ENCODE assay signal across 13 cellular contexts in the genomic region with DNA sequence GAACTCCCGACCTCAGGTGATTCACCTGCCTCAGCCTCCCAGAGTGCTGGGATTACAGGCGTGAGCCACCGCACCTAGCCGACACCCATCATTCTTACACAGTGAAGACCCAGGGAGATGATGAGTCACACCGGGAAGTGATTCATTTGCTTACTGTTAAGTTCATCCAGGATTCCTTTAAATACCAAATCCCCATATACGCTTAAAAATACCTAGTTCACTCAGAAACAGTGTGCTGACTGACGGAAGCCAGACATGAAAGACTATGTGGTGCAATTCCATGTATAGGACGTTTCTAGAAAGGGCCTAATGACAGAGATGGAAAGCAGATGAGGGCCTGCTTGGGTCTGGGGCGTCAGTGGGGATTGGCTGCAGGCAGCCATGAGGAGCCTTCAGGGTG.
A peak's percentile ranks its signal among the peaks of the same experiment; 100 is the strongest.
DNase-seq lines count a peak whose midpoint lies in the region; ATAC-seq and TF ChIP-seq lines count a peak whose summit lies in the region.
"Had no signal": no experiment of that assay in that cellular context is flagged by ENCODE, and none has a peak within 500 bp of the region (broad histone marks: within the 10 kb centered on the region; RNA-seq: fewer than 3 reads in every experiment).

No MANE protein-coding gene starts in this region.

- no peak for ATAC-seq in psoas muscle
- no peak for ATAC-seq in HG02678 (IDR thresholded peaks at IDR 0.05; ENCODE audit: unreplicated experiment)

- no peak for TF ChIP-seq CTCF in GM20000 (IDR thresholded peaks at IDR 0.05; ENCODE audit: extremely low read depth, missing control alignments)
- TF ChIP-seq CTCF in psoas muscle (IDR thresholded peaks at IDR 0.05), result no peak

- no peak overlapping the region for H3K4me3 ChIP-seq in psoas muscle

- H3K27ac ChIP-seq in psoas muscle, result no peak overlapping the region

- 79 to 84% (median 80%) methylated on average over 9 of the region's 9 CpGs for WGBS in psoas muscle, 3 donors

- no peaks in the 10 kb centered on the region for H3K9me3 ChIP-seq in psoas muscle

- no peaks in the 10 kb centered on the region for H3K27me3 ChIP-seq in psoas muscle (ENCODE audit: insufficient read depth in 3 of 3, low read length in 2 of 3)

- H3K4me1 ChIP-seq in psoas muscle, result no peaks in the 10 kb centered on the region

- in situ Hi-C loops in Caki2 (cut with HindIII; ENCODE audit: low pct_unique_long_range_greater_than_20kb, low sequenced_read_pairs), result no loop called here

- no peaks in the 10 kb centered on the region for H3K36me3 ChIP-seq in psoas muscle (ENCODE audit: insufficient read depth in 1 of 2, low read depth in 1 of 2)

- peak; percentile 45 for DNase-seq in Caki2 (ENCODE audit: low read depth)
- peak; percentile 51 for DNase-seq in HPDE6-E6E7 (ENCODE audit: extremely low spot score)
- DNase-seq in amniotic epithelial cell (ENCODE audit: low read depth), result peak; percentile 96
- peak; percentile 72 for DNase-seq in islet precursor cell
- no peak for DNase-seq in GM20000 (ENCODE audit: low spot score)
- no peak for DNase-seq in psoas muscle
- no peak for DNase-seq in AG20443 (ENCODE audit: low spot score)
- DNase-seq: activated CD4-positive, CD25-positive, alpha-beta regulatory T cell treated with anti-CD3 and anti-CD28 coated beads, Interleukin-2, amount 50 U/mL, for 72 hours; activated naive CD4-positive, alpha-beta T cell; NCI-H1092; NCI-H524; stimulated activated CD4-positive, alpha-beta T cell treated with anti-CD3 and anti-CD28 coated beads, Interleukin-15, amount 100 ng/mL, for 24 hours had no signal

- intact Hi-C loops in psoas muscle (cut with DNase I), result no loop called here

Comparison
In these comparisons a context has a peak if more than half of its experiments do, and no peak if none do; other contexts are left out.
1. DNase-seq: peak in Caki2 (single experiment), HPDE6-E6E7 (single experiment), amniotic epithelial cell (single experiment) and islet precursor cell (single experiment); none in GM20000 (single experiment), psoas muscle (0 of 2) and AG20443 (single experiment).